Comparison of ENCODE assay signal across 1 cellular context in genomic region chr6:143842902-143843688, GRCh38.
TF ChIP-seq lines count a peak whose summit lies in the region.

A gene with protein sequence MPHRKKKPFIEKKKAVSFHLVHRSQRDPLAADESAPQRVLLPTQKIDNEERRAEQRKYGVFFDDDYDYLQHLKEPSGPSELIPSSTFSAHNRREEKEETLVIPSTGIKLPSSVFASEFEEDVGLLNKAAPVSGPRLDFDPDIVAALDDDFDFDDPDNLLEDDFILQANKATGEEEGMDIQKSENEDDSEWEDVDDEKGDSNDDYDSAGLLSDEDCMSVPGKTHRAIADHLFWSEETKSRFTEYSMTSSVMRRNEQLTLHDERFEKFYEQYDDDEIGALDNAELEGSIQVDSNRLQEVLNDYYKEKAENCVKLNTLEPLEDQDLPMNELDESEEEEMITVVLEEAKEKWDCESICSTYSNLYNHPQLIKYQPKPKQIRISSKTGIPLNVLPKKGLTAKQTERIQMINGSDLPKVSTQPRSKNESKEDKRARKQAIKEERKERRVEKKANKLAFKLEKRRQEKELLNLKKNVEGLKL (plus strand): TSS chr6:143843338. CDS start chr6:143843478, 140 bp downstream.

TF ChIP-seq in HepG2, 621 proteins besides CTCF, POLR2A, EP300 and RAD21 (continued from another document and continues in another):
- TF ChIP-seq, protein P1, sequence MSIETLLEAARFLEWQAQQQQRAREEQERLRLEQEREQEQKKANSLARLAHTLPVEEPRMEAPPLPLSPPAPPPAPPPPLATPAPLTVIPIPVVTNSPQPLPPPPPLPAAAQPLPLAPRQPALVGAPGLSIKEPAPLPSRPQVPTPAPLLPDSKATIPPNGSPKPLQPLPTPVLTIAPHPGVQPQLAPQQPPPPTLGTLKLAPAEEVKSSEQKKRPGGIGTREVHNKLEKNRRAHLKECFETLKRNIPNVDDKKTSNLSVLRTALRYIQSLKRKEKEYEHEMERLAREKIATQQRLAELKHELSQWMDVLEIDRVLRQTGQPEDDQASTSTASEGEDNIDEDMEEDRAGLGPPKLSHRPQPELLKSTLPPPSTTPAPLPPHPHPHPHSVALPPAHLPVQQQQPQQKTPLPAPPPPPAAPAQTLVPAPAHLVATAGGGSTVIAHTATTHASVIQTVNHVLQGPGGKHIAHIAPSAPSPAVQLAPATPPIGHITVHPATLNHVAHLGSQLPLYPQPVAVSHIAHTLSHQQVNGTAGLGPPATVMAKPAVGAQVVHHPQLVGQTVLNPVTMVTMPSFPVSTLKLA (IDR thresholded peaks at IDR 0.05): peak; percentile 92
- TF ChIP-seq THAP11 (CRISPR knock-in tag; IDR thresholded peaks at IDR 0.05) (peak; percentile 94), MAFF (IDR thresholded peaks at IDR 0.05; ENCODE audit: low read depth, low read length) (no peak), FIP1L1 (IDR thresholded peaks at IDR 0.05; ENCODE audit: borderline replicate concordance, insufficient read depth, low read depth, low read length) (no peak), CEBPB (IDR thresholded peaks at IDR 0.05; ENCODE audit: borderline replicate concordance, low read depth, low read length) (no peak), HDAC1 (CRISPR knock-in tag; IDR thresholded peaks at IDR 0.05) (peak; percentile 100), NCOR1 (IDR thresholded peaks at IDR 0.05; ENCODE audit: borderline replicate concordance, low read length) (peak; percentile 62; the same call in 1 of the 2 replicates), FOXC1 (CRISPR knock-in tag; IDR thresholded peaks at IDR 0.05; ENCODE audit: borderline replicate concordance) (peak; percentile 99), ZBTB7A (CRISPR knock-in tag; IDR thresholded peaks at IDR 0.05) (peak; percentile 94), ZNF703 (CRISPR knock-in tag; IDR thresholded peaks at IDR 0.05; ENCODE audit: borderline replicate concordance) (peak; percentile 99), ZNF276 (CRISPR knock-in tag; IDR thresholded peaks at IDR 0.05; ENCODE audit: low read depth) (peak; percentile 96), ZNF782 (CRISPR knock-in tag; IDR thresholded peaks at IDR 0.05; ENCODE audit: borderline replicate concordance) (peak; percentile 99), ASH2L (IDR thresholded peaks at IDR 0.05; ENCODE audit: insufficient read length, low read depth, low read length) (peak; percentile 96), ZNF674 (CRISPR knock-in tag; IDR thresholded peaks at IDR 0.05; ENCODE audit: low read depth) (0 out of 2 replicates have a peak, but pooled peaks have one; percentile 93), SIN3B (IDR thresholded peaks at IDR 0.05; ENCODE audit: low read length) (no peak), MED1 (CRISPR knock-in tag; IDR thresholded peaks at IDR 0.05) (peak; percentile 90), KDM6A (CRISPR knock-in tag; IDR thresholded peaks at IDR 0.05; ENCODE audit: low read depth) (no peak), ELF3 (CRISPR knock-in tag; IDR thresholded peaks at IDR 0.05) (peak; percentile 88), TEF (CRISPR knock-in tag; IDR thresholded peaks at IDR 0.05) (peak; percentile 94), MIXL1 (CRISPR knock-in tag; IDR thresholded peaks at IDR 0.05) (peak; percentile 72; the same call in 1 of the 2 replicates), MLXIP (CRISPR knock-in tag; IDR thresholded peaks at IDR 0.05; ENCODE audit: borderline replicate concordance) (peak; percentile 94), NR0B2 (CRISPR knock-in tag; IDR thresholded peaks at IDR 0.05) (peak; percentile 100), MTA3 (CRISPR knock-in tag; IDR thresholded peaks at IDR 0.05) (peak; percentile 81; the same call in 1 of the 2 replicates), ZBTB1 (CRISPR knock-in tag; IDR thresholded peaks at IDR 0.05; ENCODE audit: borderline replicate concordance) (peak; percentile 66; the same call in 1 of the 2 replicates), JDP2 (CRISPR knock-in tag; IDR thresholded peaks at IDR 0.05; ENCODE audit: borderline replicate concordance) (peak; percentile 55; the same call in 1 of the 2 replicates), GLI4 (CRISPR knock-in tag; IDR thresholded peaks at IDR 0.05; ENCODE audit: borderline replicate concordance) (peak; percentile 97), TCF7 (IDR thresholded peaks at IDR 0.05; ENCODE audit: low read depth) (peak; percentile 26; the same call in 1 of the 2 replicates), IRF2 (CRISPR knock-in tag; IDR thresholded peaks at IDR 0.05) (peak; percentile 97), MAX (IDR thresholded peaks at IDR 0.05) (peak; percentile 100), CERS6 (CRISPR knock-in tag; IDR thresholded peaks at IDR 0.05) (peak; percentile 96), HIVEP1 (CRISPR knock-in tag; IDR thresholded peaks at IDR 0.05) (peak; percentile 98), ZNF724P (CRISPR knock-in tag; IDR thresholded peaks at IDR 0.05; ENCODE audit: borderline replicate concordance) (peak; percentile 98), ZMYM4 (CRISPR knock-in tag; IDR thresholded peaks at IDR 0.05) (peak; percentile 100), ZFAT (CRISPR knock-in tag; conservative IDR thresholded peaks at IDR 0.05) (peak; percentile 96), ZNF569 (CRISPR knock-in tag; IDR thresholded peaks at IDR 0.05; ENCODE audit: borderline replicate concordance) (peak; percentile 76; the same call in 1 of the 2 replicates), SRF (IDR thresholded peaks at IDR 0.05; ENCODE audit: low read depth, low read length) (no peak), GTF2F1 (IDR thresholded peaks at IDR 0.05; ENCODE audit: low read length) (no peak)
- TF ChIP-seq, protein P2, sequence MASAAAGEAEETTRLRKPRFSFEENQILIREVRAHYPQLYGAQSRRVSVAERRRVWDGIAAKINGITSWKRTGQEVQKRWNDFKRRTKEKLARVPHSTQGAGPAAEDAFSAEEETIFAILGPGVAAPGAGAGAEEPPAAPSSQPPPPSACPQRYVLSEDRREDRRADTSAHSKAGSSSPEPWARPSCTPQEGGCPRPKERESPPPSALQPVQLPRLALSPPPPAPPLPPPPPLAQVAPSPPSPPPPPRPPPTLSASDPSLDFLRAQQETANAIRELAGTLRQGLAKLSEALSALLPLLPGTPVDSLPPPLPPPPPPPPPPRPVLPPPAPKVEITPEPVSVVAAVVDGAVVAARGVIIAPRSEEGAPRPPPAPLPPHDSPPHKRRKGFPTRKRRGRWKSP (CRISPR knock-in tag; IDR thresholded peaks at IDR 0.05): peak; percentile 82; the same call in 1 of the 2 replicates
- TF ChIP-seq, protein P3, sequence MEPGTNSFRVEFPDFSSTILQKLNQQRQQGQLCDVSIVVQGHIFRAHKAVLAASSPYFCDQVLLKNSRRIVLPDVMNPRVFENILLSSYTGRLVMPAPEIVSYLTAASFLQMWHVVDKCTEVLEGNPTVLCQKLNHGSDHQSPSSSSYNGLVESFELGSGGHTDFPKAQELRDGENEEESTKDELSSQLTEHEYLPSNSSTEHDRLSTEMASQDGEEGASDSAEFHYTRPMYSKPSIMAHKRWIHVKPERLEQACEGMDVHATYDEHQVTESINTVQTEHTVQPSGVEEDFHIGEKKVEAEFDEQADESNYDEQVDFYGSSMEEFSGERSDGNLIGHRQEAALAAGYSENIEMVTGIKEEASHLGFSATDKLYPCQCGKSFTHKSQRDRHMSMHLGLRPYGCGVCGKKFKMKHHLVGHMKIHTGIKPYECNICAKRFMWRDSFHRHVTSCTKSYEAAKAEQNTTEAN (CRISPR knock-in tag; conservative IDR thresholded peaks at IDR 0.05): peak; percentile 90
- TF ChIP-seq, protein P4, sequence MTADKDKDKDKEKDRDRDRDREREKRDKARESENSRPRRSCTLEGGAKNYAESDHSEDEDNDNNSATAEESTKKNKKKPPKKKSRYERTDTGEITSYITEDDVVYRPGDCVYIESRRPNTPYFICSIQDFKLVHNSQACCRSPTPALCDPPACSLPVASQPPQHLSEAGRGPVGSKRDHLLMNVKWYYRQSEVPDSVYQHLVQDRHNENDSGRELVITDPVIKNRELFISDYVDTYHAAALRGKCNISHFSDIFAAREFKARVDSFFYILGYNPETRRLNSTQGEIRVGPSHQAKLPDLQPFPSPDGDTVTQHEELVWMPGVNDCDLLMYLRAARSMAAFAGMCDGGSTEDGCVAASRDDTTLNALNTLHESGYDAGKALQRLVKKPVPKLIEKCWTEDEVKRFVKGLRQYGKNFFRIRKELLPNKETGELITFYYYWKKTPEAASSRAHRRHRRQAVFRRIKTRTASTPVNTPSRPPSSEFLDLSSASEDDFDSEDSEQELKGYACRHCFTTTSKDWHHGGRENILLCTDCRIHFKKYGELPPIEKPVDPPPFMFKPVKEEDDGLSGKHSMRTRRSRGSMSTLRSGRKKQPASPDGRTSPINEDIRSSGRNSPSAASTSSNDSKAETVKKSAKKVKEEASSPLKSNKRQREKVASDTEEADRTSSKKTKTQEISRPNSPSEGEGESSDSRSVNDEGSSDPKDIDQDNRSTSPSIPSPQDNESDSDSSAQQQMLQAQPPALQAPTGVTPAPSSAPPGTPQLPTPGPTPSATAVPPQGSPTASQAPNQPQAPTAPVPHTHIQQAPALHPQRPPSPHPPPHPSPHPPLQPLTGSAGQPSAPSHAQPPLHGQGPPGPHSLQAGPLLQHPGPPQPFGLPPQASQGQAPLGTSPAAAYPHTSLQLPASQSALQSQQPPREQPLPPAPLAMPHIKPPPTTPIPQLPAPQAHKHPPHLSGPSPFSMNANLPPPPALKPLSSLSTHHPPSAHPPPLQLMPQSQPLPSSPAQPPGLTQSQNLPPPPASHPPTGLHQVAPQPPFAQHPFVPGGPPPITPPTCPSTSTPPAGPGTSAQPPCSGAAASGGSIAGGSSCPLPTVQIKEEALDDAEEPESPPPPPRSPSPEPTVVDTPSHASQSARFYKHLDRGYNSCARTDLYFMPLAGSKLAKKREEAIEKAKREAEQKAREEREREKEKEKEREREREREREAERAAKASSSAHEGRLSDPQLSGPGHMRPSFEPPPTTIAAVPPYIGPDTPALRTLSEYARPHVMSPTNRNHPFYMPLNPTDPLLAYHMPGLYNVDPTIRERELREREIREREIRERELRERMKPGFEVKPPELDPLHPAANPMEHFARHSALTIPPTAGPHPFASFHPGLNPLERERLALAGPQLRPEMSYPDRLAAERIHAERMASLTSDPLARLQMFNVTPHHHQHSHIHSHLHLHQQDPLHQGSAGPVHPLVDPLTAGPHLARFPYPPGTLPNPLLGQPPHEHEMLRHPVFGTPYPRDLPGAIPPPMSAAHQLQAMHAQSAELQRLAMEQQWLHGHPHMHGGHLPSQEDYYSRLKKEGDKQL (CRISPR knock-in tag; IDR thresholded peaks at IDR 0.05; ENCODE audit: low read depth): peak; percentile 75
- TF ChIP-seq, protein P5, sequence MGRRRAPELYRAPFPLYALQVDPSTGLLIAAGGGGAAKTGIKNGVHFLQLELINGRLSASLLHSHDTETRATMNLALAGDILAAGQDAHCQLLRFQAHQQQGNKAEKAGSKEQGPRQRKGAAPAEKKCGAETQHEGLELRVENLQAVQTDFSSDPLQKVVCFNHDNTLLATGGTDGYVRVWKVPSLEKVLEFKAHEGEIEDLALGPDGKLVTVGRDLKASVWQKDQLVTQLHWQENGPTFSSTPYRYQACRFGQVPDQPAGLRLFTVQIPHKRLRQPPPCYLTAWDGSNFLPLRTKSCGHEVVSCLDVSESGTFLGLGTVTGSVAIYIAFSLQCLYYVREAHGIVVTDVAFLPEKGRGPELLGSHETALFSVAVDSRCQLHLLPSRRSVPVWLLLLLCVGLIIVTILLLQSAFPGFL (CRISPR knock-in tag; IDR thresholded peaks at IDR 0.05): 0 out of 2 replicates have a peak, but pooled peaks have one; percentile 75
